Comparison of ENCODE assay signal across 10 cellular contexts in genomic region chr5:178941361-178941760, GRCh38. TPM values are rescaled to one million over a fixed set of nuclear protein-coding genes. Genes with fewer than 3 reads are reported as not detected.
DNase-seq lines count a peak whose midpoint lies in the region; ATAC-seq and TF ChIP-seq lines count a peak whose summit lies in the region.
"Had no signal": no experiment of that assay in that cellular context is flagged by ENCODE, and none has a peak within 500 bp of the region (broad histone marks: within the 10 kb centered on the region; RNA-seq: fewer than 3 reads in every experiment).

No MANE protein-coding gene starts in this region.

- H3K4me1 Mint-ChIP-seq in MCF 10A (ENCODE audit: insufficient read depth, unreplicated experiment) (no peaks in the 10 kb centered on the region), glutamatergic neuron (ENCODE audit: low read depth, unreplicated experiment) (no peaks in the 10 kb centered on the region)

- no peaks in the 10 kb centered on the region for H3K27me3 Mint-ChIP-seq in MCF 10A (ENCODE audit: insufficient read depth, unreplicated experiment)
- H3K27me3 Mint-ChIP-seq in glutamatergic neuron (ENCODE audit: unreplicated experiment) = peaks cover 7% of the 10 kb centered on the region

- ATAC-seq in HG03439 (IDR thresholded peaks at IDR 0.05; ENCODE audit: unreplicated experiment) (no peak), HG03565 (IDR thresholded peaks at IDR 0.05; ENCODE audit: unreplicated experiment) (no peak), GM21381 (IDR thresholded peaks at IDR 0.05; ENCODE audit: unreplicated experiment) (no peak)
- ATAC-seq: GM12878 had no signal

- POLR2A ChIA-PET in MCF 10A (lab: Yijun Ruan, JAX) = no interaction called here

- H3K9me3 ChIP-seq in breast epithelium (peaks cover 40 to 69% of the 10 kb centered on the region in 2 donors), neuron (ENCODE audit: low read length) (peaks cover 74% of the 10 kb centered on the region), uterus (peaks cover 0 to 6% of the 10 kb centered on the region in 2 donors)

- no TSS peak for BruUV-seq in MCF 10A (replicated peaks; lab: Mats Ljungman, UMichigan)

- H3K4me3 Mint-ChIP-seq in MCF 10A (ENCODE audit: unreplicated experiment) = no peak overlapping the region
- H3K4me3 Mint-ChIP-seq in glutamatergic neuron (ENCODE audit: unreplicated experiment) = peak overlapping the region; percentile 98

- TF ChIP-seq POLR2A in breast epithelium (IDR thresholded peaks at IDR 0.05) (no peak), uterus (IDR thresholded peaks at IDR 0.05) (no peak)

- H3K4me3 ChIP-seq in breast epithelium (peak overlapping the region; percentile 58 to 83 (median 69)), neuron (ENCODE audit: low read length) (peak overlapping the region; percentile 77), uterus (peak overlapping the region; percentile 60 to 73)
- H3K4me3 ChIP-seq: GM12878 had no signal

- no peak for TF ChIP-seq CTCF in breast epithelium (IDR thresholded peaks at IDR 0.05)
- TF ChIP-seq CTCF in MCF 10A (IDR thresholded peaks at IDR 0.05; ENCODE audit: unreplicated experiment) = no peak
- TF ChIP-seq CTCF in glutamatergic neuron (IDR thresholded peaks at IDR 0.05; ENCODE audit: partially characterized antibody, unreplicated experiment) = no peak
- TF ChIP-seq CTCF in uterus (IDR thresholded peaks at IDR 0.05) = no peak

- H3K9me3 Mint-ChIP-seq in MCF 10A (ENCODE audit: unreplicated experiment) = peaks cover 63% of the 10 kb centered on the region
- H3K9me3 Mint-ChIP-seq in glutamatergic neuron (ENCODE audit: unreplicated experiment) = peaks cover 32% of the 10 kb centered on the region

- DNase-seq in breast epithelium (ENCODE audit: low spot score in 2 of 2) (no peak), MCF 10A (ENCODE audit: unreplicated experiment) (no peak), glutamatergic neuron (peak; percentile 44), uterus (peak; percentile 32 to 37)

- no peaks in the 10 kb centered on the region for H3K36me3 Mint-ChIP-seq in MCF 10A (ENCODE audit: insufficient read depth, unreplicated experiment)
- H3K36me3 Mint-ChIP-seq in glutamatergic neuron (ENCODE audit: unreplicated experiment) = peaks cover 75% of the 10 kb centered on the region

- H3K27ac ChIP-seq in breast epithelium (peak overlapping the region; percentile 71 to 89), uterus (peak overlapping the region; percentile 25 to 39)

- H3K27me3 ChIP-seq in breast epithelium (no peaks in the 10 kb centered on the region), neuron (ENCODE audit: insufficient read depth, low read length) (no peaks in the 10 kb centered on the region), uterus (no peaks in the 10 kb centered on the region)

- H3K27ac Mint-ChIP-seq in MCF 10A (ENCODE audit: low read depth, unreplicated experiment) (no peak overlapping the region), glutamatergic neuron (ENCODE audit: unreplicated experiment) (peak overlapping the region; percentile 96)

- peak overlapping the region; percentile 84 for H2AFZ ChIP-seq in neuron (ENCODE audit: low read depth, low read length)

- H3K4me1 ChIP-seq in breast epithelium (no peaks in the 10 kb centered on the region), neuron (ENCODE audit: insufficient read depth, low read length) (no peaks in the 10 kb centered on the region), uterus (peaks cover 0 to 5% of the 10 kb centered on the region in 2 donors)

- CTCF ChIA-PET in MCF 10A (lab: Yijun Ruan, JAX) = no interaction called here

- intact Hi-C loops in breast epithelium (cut with DNase I; ENCODE audit: low total_unique reads) (no loop called here), MCF 10A (cut with micrococcal nuclease) (no loop called here), uterus (cut with DNase I; ENCODE audit: low total_unique reads) (no loop called here)

- H3K36me3 ChIP-seq in breast epithelium (peaks cover under 1% of the 10 kb centered on the region), neuron (ENCODE audit: insufficient read depth, low read length) (peaks cover 5% of the 10 kb centered on the region), uterus (no peaks in the 10 kb centered on the region)

RNA-seq across cellular contexts. Expression of gene ZNF454, which starts 0.4 kb away (rescaled TPM):
- total RNA-seq in breast epithelium (1 to 10 TPM; 1.9 to 5.2 (median 4.2) TPM), MCF 10A (2022) (not detected in 2 replicates), glutamatergic neuron (ENCODE audit: unreplicated experiment) (9.3 TPM), uterus (10 to 100 TPM in 1 of 4 donors, 1 to 10 TPM in 2, under 1 TPM in 1; 0.59 to 11.8 (median 6.9) TPM)
- total RNA-seq: GM12878 had no signal

RNA-seq across cellular contexts. Expression of gene ZFP2, which starts 45.6 kb away (rescaled TPM):
- total RNA-seq in breast epithelium (1 to 10 TPM; 2.1 to 6.7 (median 2.6) TPM), MCF 10A (2022) (0.49 and 0.54 TPM in 2 replicates), glutamatergic neuron (ENCODE audit: unreplicated experiment) (2.2 TPM), uterus (1 to 10 TPM in 3 of 4 donors, under 1 TPM in 1; 0.26 to 8.4 (median 3.7) TPM)
- total RNA-seq: GM12878 had no signal

RNA-seq across cellular contexts. Expression of gene GRM6, which starts 53.8 kb away (rescaled TPM):
- total RNA-seq in breast epithelium (not detected), MCF 10A (2022) (not detected in 2 replicates), glutamatergic neuron (ENCODE audit: unreplicated experiment) (not detected), uterus (not detected)
- total RNA-seq: GM12878, mucosa of gallbladder had no signal

Comparison
In these comparisons a context has a peak if more than half of its experiments do, and no peak if none do; other contexts are left out.
1. DNase-seq: peak in glutamatergic neuron (single experiment) and uterus (2 of 2); none in breast epithelium (0 of 2) and MCF 10A (single experiment).
2. Peak in every context shown above with its lines, with median percentiles within 50 percentile points of each other: H3K4me3 ChIP-seq.